7 cellular contexts compared by ENCODE assay signal in the genomic region with DNA sequence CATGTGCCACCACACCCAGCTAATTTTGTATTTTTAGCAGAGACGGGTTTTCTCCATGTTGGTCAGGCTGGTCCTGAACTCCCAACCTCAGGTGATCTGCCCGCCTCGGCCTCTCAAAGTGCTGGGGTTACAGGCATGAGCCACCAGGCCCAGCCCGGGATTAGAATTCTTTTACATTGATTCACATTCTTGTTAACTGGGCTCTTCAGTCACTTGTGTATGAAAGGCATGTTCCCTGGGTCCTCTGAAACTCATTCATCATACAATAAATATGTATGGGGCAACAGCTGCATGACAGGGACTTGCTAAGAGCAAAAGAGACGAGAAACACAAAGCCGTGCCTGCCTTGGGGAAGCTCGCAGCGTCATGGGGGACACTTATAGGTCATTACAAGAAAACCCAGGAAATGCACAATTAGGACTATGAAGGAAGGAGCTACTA. TPM values are rescaled to one million over a fixed set of nuclear protein-coding genes. Genes with fewer than 3 reads are reported as not detected.
DNase-seq lines count a peak whose midpoint lies in the region; TF ChIP-seq lines count a peak whose summit lies in the region.
"Not testable (repeated sequence)": the region's sequence is repeated elsewhere in the genome, so short reads cannot be mapped to it uniquely, and the experiment has no call there.

No MANE protein-coding gene starts in this region.

- peak; percentile 23 for DNase-seq in H9
- peak; percentile 3 for DNase-seq in activated CD4-positive, alpha-beta memory T cell treated with anti-CD3 and anti-CD28 coated beads for 36 hours
- not testable (repeated sequence) for DNase-seq in caudate nucleus (lab: John Stamatoyannopoulos, UW); nephron progenitor cell
- DNase-seq in fibroblast of the aortic adventitia (ENCODE audit: low read depth): peak; percentile 26
- peak; percentile 17 for DNase-seq in iris pigment epithelial cell (ENCODE audit: low read depth)
- peak; percentile 22 for DNase-seq in spleen

- H2BK5ac ChIP-seq in H9 (ENCODE audit: insufficient read length, low read length): not testable (repeated sequence)

- not testable (repeated sequence) for H2BK15ac ChIP-seq in H9 (ENCODE audit: low read depth, low read length)

- H2AK5ac ChIP-seq in H9 (ENCODE audit: insufficient read length, low read length): not testable (repeated sequence)

- H3K79me1 ChIP-seq in H9 (ENCODE audit: insufficient read depth, low read depth, low read length, poor library complexity, severe bottlenecking): not testable (repeated sequence)

- not testable (repeated sequence) for H4K8ac ChIP-seq in H9 (replicated peaks; ENCODE audit: insufficient read length, low read depth, low read length)

- H2BK12ac ChIP-seq in H9 (ENCODE audit: insufficient read length, low read depth, low read length): not testable (repeated sequence)

- H3K27ac Mint-ChIP-seq in H9; activated CD4-positive, alpha-beta memory T cell treated with anti-CD3 and anti-CD28 coated beads for 36 hours: not testable (repeated sequence)
- peak overlapping the region; percentile 86 for H3K27ac Mint-ChIP-seq in nephron progenitor cell

- H3K4me3 Mint-ChIP-seq in H9; activated CD4-positive, alpha-beta memory T cell treated with anti-CD3 and anti-CD28 coated beads for 36 hours; nephron progenitor cell: not testable (repeated sequence)

- POLR2A ChIA-PET in activated CD4-positive, alpha-beta memory T cell treated with anti-CD3 and anti-CD28 coated beads for 36 hours (lab: Charles Lee): interaction anchor here (0.6 kb wide), 1 partner anchor 380 kb away, joined by 3 read pairs; no protein-coding TSS in a partner anchor

- H3K4me3 ChIP-seq in fibroblast of the aortic adventitia (ENCODE audit: low read depth, low read length); spleen: not testable (repeated sequence)

- H2BK120ac ChIP-seq in H9 (ENCODE audit: low read depth, low read length, poor library complexity, severe bottlenecking): not testable (repeated sequence)

- CTCF ChIA-PET in activated CD4-positive, alpha-beta memory T cell treated with anti-CD3 and anti-CD28 coated beads for 36 hours (lab: Charles Lee): interaction anchor here (1.0 kb wide), 2 partner anchors 96 to 131 kb away, joined by 3 to 5 read pairs; a partner anchor contains a TSS

- H3K14ac ChIP-seq in H9 (ENCODE audit: insufficient read depth, low read length): not testable (repeated sequence)

- H3K27me3 Mint-ChIP-seq in H9 (ENCODE audit: low read depth); activated CD4-positive, alpha-beta memory T cell treated with anti-CD3 and anti-CD28 coated beads for 36 hours; nephron progenitor cell (ENCODE audit: low read depth, poor library complexity): not testable (repeated sequence)

- H3K9me3 ChIP-seq in H9 (ENCODE audit: control insufficient read depth, low read depth, low read length); spleen: not testable (repeated sequence)

- not testable (repeated sequence) for H3K23ac ChIP-seq in H9 (ENCODE audit: insufficient read length, low read depth, low read length)

- not testable (repeated sequence) for TF ChIP-seq CTCF in H9 (conservative IDR thresholded peaks at IDR 0.05); fibroblast of the aortic adventitia (IDR thresholded peaks at IDR 0.05; ENCODE audit: insufficient read depth, low read length); nephron progenitor cell (IDR thresholded peaks at IDR 0.05); spleen (IDR thresholded peaks at IDR 0.05 in 8 of 11, conservative IDR thresholded peaks at IDR 0.05 in 3 of 11)

- not testable (repeated sequence) for H3K4ac ChIP-seq in H9 (ENCODE audit: low read depth, low read length)

- not testable (repeated sequence) for H3K4me2 ChIP-seq in H9 (ENCODE audit: insufficient read depth, insufficient read length, low read length)

- not testable (repeated sequence) for H3T11ph ChIP-seq in H9 (ENCODE audit: low read length)

- TF ChIP-seq POLR2A in spleen (IDR thresholded peaks at IDR 0.05): not testable (repeated sequence)

- not testable (repeated sequence) for H3K36me3 ChIP-seq in spleen

- not testable (repeated sequence) for H3K56ac ChIP-seq in H9 (ENCODE audit: insufficient read length, low read depth, low read length)

- H3K27me3 ChIP-seq in H9 (ENCODE audit: insufficient read depth, low read length): not testable (repeated sequence)
- peaks cover 0 to 16% (median 0%) of the 10 kb centered on the region in 7 donors for H3K27me3 ChIP-seq in spleen (replicated peaks in 1 of 7)

- H2BK20ac ChIP-seq in H9 (ENCODE audit: low read depth, low read length, poor library complexity, severe bottlenecking): not testable (repeated sequence)

- H3K9me3 Mint-ChIP-seq in H9; activated CD4-positive, alpha-beta memory T cell treated with anti-CD3 and anti-CD28 coated beads for 36 hours; nephron progenitor cell: not testable (repeated sequence)

- H2AFZ ChIP-seq in H9 (ENCODE audit: low read length): not testable (repeated sequence)

- H3K27ac ChIP-seq in H9 (ENCODE audit: insufficient read length, low read depth, low read length); spleen: not testable (repeated sequence)
- H3K27ac ChIP-seq in caudate nucleus (ENCODE audit: low read depth, low read length): peak overlapping the region; percentile 74

- H3K18ac ChIP-seq in H9 (ENCODE audit: insufficient read length, low read depth, low read length): not testable (repeated sequence)

- H3K9ac ChIP-seq in H9 (ENCODE audit: extremely low read depth, insufficient read length, low read length): not testable (repeated sequence)

- not testable (repeated sequence) for H3K4me1 ChIP-seq in H9 (ENCODE audit: insufficient read depth, low read length)
- peaks cover 0 to 36% (median 11%) of the 10 kb centered on the region in 6 donors for H3K4me1 ChIP-seq in spleen

- not testable (repeated sequence) for H4K20me1 ChIP-seq in H9 (ENCODE audit: control insufficient read depth, insufficient read depth, insufficient read length)

- intact Hi-C loops in activated CD4-positive, alpha-beta memory T cell treated with anti-CD3 and anti-CD28 coated beads for 36 hours (cut with micrococcal nuclease); spleen (cut with DNase I; ENCODE audit: low total_unique reads): not testable (repeated sequence)

- not testable (repeated sequence) for H4K91ac ChIP-seq in H9 (ENCODE audit: insufficient read length, low read depth, low read length)

- not testable (repeated sequence) for H3K36me3 Mint-ChIP-seq in H9 (ENCODE audit: insufficient read depth in 1 of 3, low read depth in 3 of 3); activated CD4-positive, alpha-beta memory T cell treated with anti-CD3 and anti-CD28 coated beads for 36 hours; nephron progenitor cell (ENCODE audit: low read depth)

- H3K23me2 ChIP-seq in H9 (ENCODE audit: insufficient read length, low read depth, low read length, poor library complexity, severe bottlenecking): not testable (repeated sequence)

- H3K4me1 Mint-ChIP-seq in H9 (peaks cover 10 to 13% of the 10 kb centered on the region in 2 experiments), nephron progenitor cell (peaks cover 50% of the 10 kb centered on the region)
- H3K4me1 Mint-ChIP-seq in activated CD4-positive, alpha-beta memory T cell treated with anti-CD3 and anti-CD28 coated beads for 36 hours (ENCODE audit: low read depth): not testable (repeated sequence)

- no CpG with 5 or more reads among the region's 8 CpGs for WGBS in H9 (ENCODE audit: extremely low coverage, insufficient read length, low lambda C conversion rate)
- 84 to 91% (median 90%) methylated on average over 8 of the region's 8 CpGs for WGBS in spleen, 5 donors

- not testable (repeated sequence) for H3K79me2 ChIP-seq in H9 (ENCODE audit: insufficient read depth, low read length)

- H4K5ac ChIP-seq in H9 (ENCODE audit: insufficient read length, low read depth, low read length): not testable (repeated sequence)

RNA-seq across cellular contexts. Expression of a gene that starts 28.9 kb away (rescaled TPM):
- 3.3 and 3.5 TPM in 2 replicates for total RNA-seq in H9 (2021)
- 1 to 10 TPM; 5.8 to 6.1 TPM for total RNA-seq in activated CD4-positive, alpha-beta memory T cell treated with anti-CD3 and anti-CD28 coated beads for 36 hours
- 0.82 and 4.5 TPM in 2 replicates for total RNA-seq in fibroblast of the aortic adventitia (ENCODE audit: low replicate concordance)
- total RNA-seq in spleen: 1 to 10 TPM; 4.8 to 7.4 (median 5.3) TPM
- polyA plus RNA-seq in spleen: 1 to 10 TPM; 3.3 to 5.1 (median 4.6) TPM

RNA-seq across cellular contexts. Expression of a gene that starts 31.9 kb away (rescaled TPM):
- total RNA-seq in H9 (2021): 0.22 and 0.42 TPM in 2 replicates
- 1 to 10 TPM; 1.7 to 2.1 TPM for total RNA-seq in activated CD4-positive, alpha-beta memory T cell treated with anti-CD3 and anti-CD28 coated beads for 36 hours
- total RNA-seq in fibroblast of the aortic adventitia (ENCODE audit: low replicate concordance): 12.9 and 13.8 TPM in 2 replicates
- total RNA-seq in spleen: 1 to 10 TPM in 4 of 7 donors, under 1 TPM in 2, not detected in 1; 0.09 to 3.2 (median 1.7) TPM
- polyA plus RNA-seq in spleen: under 1 TPM; 0.04 to 0.19 (median 0.17) TPM

RNA-seq across cellular contexts. Expression of a gene that starts 43.6 kb away (rescaled TPM):
- total RNA-seq in H9 (2021) (27.7 and 28.9 TPM in 2 replicates), fibroblast of the aortic adventitia (ENCODE audit: low replicate concordance) (21.6 and 27.9 TPM in 2 replicates), spleen (10 to 100 TPM; 19.9 to 29.4 (median 23.6) TPM)
- 1 to 10 TPM; 2.9 to 3.0 TPM for total RNA-seq in activated CD4-positive, alpha-beta memory T cell treated with anti-CD3 and anti-CD28 coated beads for 36 hours
- 10 to 100 TPM in 1 of 3 donors, 1 to 10 TPM in 2; 3.6 to 15.3 (median 7.0) TPM for polyA plus RNA-seq in spleen
